In the genomic region with DNA sequence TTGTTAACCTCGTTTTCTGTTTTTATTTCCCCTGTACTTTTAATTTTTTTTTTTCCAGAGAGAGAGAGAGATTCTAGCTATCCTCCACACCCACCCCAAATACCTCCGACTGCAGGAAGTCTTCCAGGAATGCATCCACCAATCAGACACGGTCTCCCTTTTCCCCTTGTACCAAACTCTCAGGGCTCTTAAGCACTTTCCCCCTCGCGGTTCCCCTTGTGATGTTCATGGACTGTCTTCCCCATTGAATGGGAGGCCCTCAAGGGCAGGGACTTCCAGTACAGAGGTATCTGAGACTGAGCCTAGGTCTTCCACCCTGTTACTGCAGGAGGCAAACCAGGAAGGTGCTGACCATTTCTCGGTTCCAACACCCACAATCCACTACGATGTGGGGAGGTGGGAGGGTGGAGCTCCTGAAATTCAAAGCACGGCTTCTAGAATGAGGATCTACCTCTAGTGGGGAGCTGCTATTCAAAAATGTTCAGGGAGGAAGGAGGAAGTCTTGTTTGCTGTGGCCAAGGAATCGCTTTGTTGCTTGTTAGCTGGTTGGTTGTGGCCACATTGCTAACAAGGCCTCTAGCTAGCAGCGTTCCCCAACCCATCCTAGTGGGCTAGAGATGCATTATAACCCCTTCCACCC, we compare ENCODE assay signal across 35 cellular contexts.
"Had no signal": no experiment of that assay in that cellular context is flagged by ENCODE, and none has a peak within 500 bp of the region (broad histone marks: within the 10 kb centered on the region; RNA-seq: fewer than 3 reads in every experiment).

No MANE protein-coding gene starts in this region.

- H3K27ac Mint-ChIP-seq: activated B cell treated with CpG ODN at 0.5 μM for 24 hours; activated CD8-positive, alpha-beta T cell treated with anti-CD3 and anti-CD28 coated beads for 36 hours; activated naive CD4-positive, alpha-beta T cell treated with anti-CD3 and anti-CD28 coated beads, Interleukin-2, amount 50 U/mL, for 24 hours; activated naive CD8-positive, alpha-beta T cell treated with anti-CD3 and anti-CD28 coated beads, Interleukin-2, amount 50 U/mL, for 24 hours; activated T-helper 17 cell treated with anti-CD3 and anti-CD28 coated beads, Interleukin-2, amount 50 U/mL, for 72 hours; endodermal cell; stimulated activated memory B cell treated with anti-CD40 and anti-IgM and Interleukin-4, amounts not matched to agents 10 μg/mL and 1 μg/mL and 100 μg/mL, for 72 hours; T-helper 17 cell had no signal

- H3K27me3 Mint-ChIP-seq: activated CD8-positive, alpha-beta T cell treated with anti-CD3 and anti-CD28 coated beads for 36 hours; activated naive CD4-positive, alpha-beta T cell treated with anti-CD3 and anti-CD28 coated beads, Interleukin-2, amount 50 U/mL, for 24 hours; activated naive CD8-positive, alpha-beta T cell treated with anti-CD3 and anti-CD28 coated beads, Interleukin-2, amount 50 U/mL, for 24 hours; activated T-helper 17 cell treated with anti-CD3 and anti-CD28 coated beads, Interleukin-2, amount 50 U/mL, for 72 hours had no signal

- H3K4me1 Mint-ChIP-seq: activated naive CD4-positive, alpha-beta T cell treated with anti-CD3 and anti-CD28 coated beads, Interleukin-2, amount 50 U/mL, for 24 hours; activated naive CD8-positive, alpha-beta T cell treated with anti-CD3 and anti-CD28 coated beads, Interleukin-2, amount 50 U/mL, for 24 hours; activated T-helper 17 cell treated with anti-CD3 and anti-CD28 coated beads, Interleukin-2, amount 50 U/mL, for 72 hours had no signal

- H3K9me3 ChIP-seq: breast epithelium, esophagus muscularis mucosa, heart left ventricle, left ventricle myocardium inferior, mucosa of descending colon, pancreas, prostate gland, sigmoid colon, suprapubic skin, tibial artery, upper lobe of right lung had no signal

- DNase-seq: activated B cell treated with CpG ODN at 0.5 μM for 24 hours; activated CD4-positive, alpha-beta T cell treated with anti-CD3 and anti-CD28 coated beads, Interleukin-2, amount 50 U/mL, for 1 hour; activated CD8-positive, alpha-beta T cell treated with anti-CD3 and anti-CD28 coated beads for 36 hours; activated gamma-delta T cell treated with Interleukin-2 at 50 U/mL for 16 hours; activated naive CD8-positive, alpha-beta T cell treated with anti-CD3 and anti-CD28 coated beads, Interleukin-2, amount 50 U/mL, for 24 hours; activated T-cell treated with anti-CD3 and anti-CD28 coated beads, Interleukin-2, amount 50 U/mL, for 4 hours; amygdala; central memory CD4-positive, alpha-beta T cell; foreskin keratinocyte; heart left ventricle; hypothalamus; left ventricle myocardium inferior; mesendoderm; mucosa of descending colon; nucleus accumbens; pancreas; sigmoid colon; small intestine; stimulated activated CD4-positive, alpha-beta T cell treated with anti-CD3 and anti-CD28 coated beads, Interleukin-1b, Interleukin-23, amount 100 ng/mL, for 48 hours; stimulated activated CD4-positive, alpha-beta T cell treated with anti-CD3 and anti-CD28 coated beads, Interleukin-4, amount 100 ng/mL, for 4 hours; stimulated activated CD8-positive, alpha-beta memory T cell treated with anti-CD3 and anti-CD28 coated beads, Interleukin-4, amount 100 ng/mL, for 48 hours; T-helper 17 cell; T1000; tibial artery; upper lobe of right lung had no signal

- H3K9me3 Mint-ChIP-seq: activated B cell treated with CpG ODN at 0.5 μM for 24 hours; activated CD8-positive, alpha-beta T cell treated with anti-CD3 and anti-CD28 coated beads for 36 hours; activated naive CD4-positive, alpha-beta T cell treated with anti-CD3 and anti-CD28 coated beads, Interleukin-2, amount 50 U/mL, for 24 hours; activated naive CD8-positive, alpha-beta T cell treated with anti-CD3 and anti-CD28 coated beads, Interleukin-2, amount 50 U/mL, for 24 hours; activated T-cell treated with anti-CD3 and anti-CD28 coated beads, Interleukin-2, amount 50 U/mL, for 4 hours; activated T-helper 17 cell treated with anti-CD3 and anti-CD28 coated beads, Interleukin-2, amount 50 U/mL, for 72 hours; endodermal cell; neural crest cell; stimulated activated memory B cell treated with anti-CD40 and anti-IgM and Interleukin-4, amounts not matched to agents 10 μg/mL and 1 μg/mL and 100 μg/mL, for 72 hours had no signal

- H3K4me3 Mint-ChIP-seq: activated B cell treated with CpG ODN at 0.5 μM for 24 hours; activated CD8-positive, alpha-beta T cell treated with anti-CD3 and anti-CD28 coated beads for 36 hours; activated naive CD4-positive, alpha-beta T cell treated with anti-CD3 and anti-CD28 coated beads, Interleukin-2, amount 50 U/mL, for 24 hours; activated naive CD8-positive, alpha-beta T cell treated with anti-CD3 and anti-CD28 coated beads, Interleukin-2, amount 50 U/mL, for 24 hours; activated T-cell treated with anti-CD3 and anti-CD28 coated beads, Interleukin-2, amount 50 U/mL, for 4 hours; activated T-helper 17 cell treated with anti-CD3 and anti-CD28 coated beads, Interleukin-2, amount 50 U/mL, for 72 hours; endodermal cell; neural crest cell; stimulated activated memory B cell treated with anti-CD40 and anti-IgM and Interleukin-4, amounts not matched to agents 10 μg/mL and 1 μg/mL and 100 μg/mL, for 72 hours; T-helper 17 cell had no signal

- H3K4me1 ChIP-seq: breast epithelium, foreskin keratinocyte, pancreas, prostate gland, sigmoid colon, suprapubic skin had no signal

- H3K36me3 ChIP-seq: breast epithelium, left ventricle myocardium inferior, pancreas, prostate gland, upper lobe of right lung had no signal

- H3K27ac ChIP-seq: breast epithelium, esophagus muscularis mucosa, foreskin keratinocyte, heart left ventricle, left ventricle myocardium inferior, pancreas, prostate gland, sigmoid colon, suprapubic skin, tibial artery, upper lobe of right lung had no signal

- H3K4me3 ChIP-seq: breast epithelium, esophagus muscularis mucosa, heart left ventricle, left ventricle myocardium inferior, lung, mucosa of descending colon, pancreas, prostate gland, sigmoid colon, suprapubic skin, tibial artery, upper lobe of right lung had no signal

- H3K27me3 ChIP-seq: breast epithelium, esophagus muscularis mucosa, heart left ventricle, pancreas, sigmoid colon, suprapubic skin, tibial artery, upper lobe of right lung had no signal
